In the genomic region with DNA sequence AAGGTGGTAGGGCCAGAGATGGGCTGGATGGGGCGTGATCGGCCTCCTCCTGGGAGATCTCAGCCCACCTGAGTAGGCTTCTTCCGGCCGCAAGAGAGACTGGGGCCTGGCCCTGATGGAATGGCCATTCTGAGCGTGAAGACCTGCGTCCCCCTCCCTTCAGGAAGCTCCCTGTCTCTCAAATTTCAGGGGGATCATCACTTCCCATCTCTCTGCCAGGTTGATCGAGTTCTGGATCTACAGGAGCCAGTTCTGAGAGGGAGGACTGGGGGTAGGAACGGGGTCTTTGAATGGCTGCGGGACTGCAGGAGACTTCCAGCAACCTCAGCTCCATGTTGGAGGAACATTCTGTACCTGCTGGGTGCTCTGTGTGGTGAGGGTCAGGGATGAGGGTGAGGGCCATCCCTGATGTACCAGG, we compare ENCODE assay signal across 1 cellular context.
A peak's percentile ranks its signal among the peaks of the same experiment; 100 is the strongest.
TF ChIP-seq lines count a peak whose summit lies in the region.

No MANE protein-coding gene starts in this region.

TF ChIP-seq in H1, 55 proteins besides CTCF, POLR2A, EP300 and RAD21:
- no peak for TF ChIP-seq RNF2 (IDR thresholded peaks at IDR 0.05; ENCODE audit: borderline replicate concordance, low read depth, low read length, missing control alignments, poor library complexity, severe bottlenecking)
- peak; percentile 65 for TF ChIP-seq PHF8 (conservative IDR thresholded peaks at IDR 0.05; ENCODE audit: low read depth, low read length)
- TF ChIP-seq GABPA (IDR thresholded peaks at IDR 0.05; ENCODE audit: borderline replicate concordance, insufficient read depth, low read length) = no peak
- TF ChIP-seq, protein P1, sequence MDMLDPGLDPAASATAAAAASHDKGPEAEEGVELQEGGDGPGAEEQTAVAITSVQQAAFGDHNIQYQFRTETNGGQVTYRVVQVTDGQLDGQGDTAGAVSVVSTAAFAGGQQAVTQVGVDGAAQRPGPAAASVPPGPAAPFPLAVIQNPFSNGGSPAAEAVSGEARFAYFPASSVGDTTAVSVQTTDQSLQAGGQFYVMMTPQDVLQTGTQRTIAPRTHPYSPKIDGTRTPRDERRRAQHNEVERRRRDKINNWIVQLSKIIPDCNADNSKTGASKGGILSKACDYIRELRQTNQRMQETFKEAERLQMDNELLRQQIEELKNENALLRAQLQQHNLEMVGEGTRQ (IDR thresholded peaks at IDR 0.05; ENCODE audit: low read length) = no peak
- TF ChIP-seq SAP30 (IDR thresholded peaks at IDR 0.05; ENCODE audit: insufficient read depth, insufficient replicate concordance, low read length) = no peak
- no peak for TF ChIP-seq TCF12 (IDR thresholded peaks at IDR 0.05; ENCODE audit: low read depth, low read length)
- no peak for TF ChIP-seq EZH2 (IDR thresholded peaks at IDR 0.05; ENCODE audit: low read depth, low read length, severe bottlenecking)
- TF ChIP-seq BACH1 (IDR thresholded peaks at IDR 0.05; ENCODE audit: low read length) = no peak
- peak; percentile 58; the same call in 1 of the 2 replicates for TF ChIP-seq TBP (IDR thresholded peaks at IDR 0.05; ENCODE audit: low read depth, low read length)
- TF ChIP-seq, protein P2, sequence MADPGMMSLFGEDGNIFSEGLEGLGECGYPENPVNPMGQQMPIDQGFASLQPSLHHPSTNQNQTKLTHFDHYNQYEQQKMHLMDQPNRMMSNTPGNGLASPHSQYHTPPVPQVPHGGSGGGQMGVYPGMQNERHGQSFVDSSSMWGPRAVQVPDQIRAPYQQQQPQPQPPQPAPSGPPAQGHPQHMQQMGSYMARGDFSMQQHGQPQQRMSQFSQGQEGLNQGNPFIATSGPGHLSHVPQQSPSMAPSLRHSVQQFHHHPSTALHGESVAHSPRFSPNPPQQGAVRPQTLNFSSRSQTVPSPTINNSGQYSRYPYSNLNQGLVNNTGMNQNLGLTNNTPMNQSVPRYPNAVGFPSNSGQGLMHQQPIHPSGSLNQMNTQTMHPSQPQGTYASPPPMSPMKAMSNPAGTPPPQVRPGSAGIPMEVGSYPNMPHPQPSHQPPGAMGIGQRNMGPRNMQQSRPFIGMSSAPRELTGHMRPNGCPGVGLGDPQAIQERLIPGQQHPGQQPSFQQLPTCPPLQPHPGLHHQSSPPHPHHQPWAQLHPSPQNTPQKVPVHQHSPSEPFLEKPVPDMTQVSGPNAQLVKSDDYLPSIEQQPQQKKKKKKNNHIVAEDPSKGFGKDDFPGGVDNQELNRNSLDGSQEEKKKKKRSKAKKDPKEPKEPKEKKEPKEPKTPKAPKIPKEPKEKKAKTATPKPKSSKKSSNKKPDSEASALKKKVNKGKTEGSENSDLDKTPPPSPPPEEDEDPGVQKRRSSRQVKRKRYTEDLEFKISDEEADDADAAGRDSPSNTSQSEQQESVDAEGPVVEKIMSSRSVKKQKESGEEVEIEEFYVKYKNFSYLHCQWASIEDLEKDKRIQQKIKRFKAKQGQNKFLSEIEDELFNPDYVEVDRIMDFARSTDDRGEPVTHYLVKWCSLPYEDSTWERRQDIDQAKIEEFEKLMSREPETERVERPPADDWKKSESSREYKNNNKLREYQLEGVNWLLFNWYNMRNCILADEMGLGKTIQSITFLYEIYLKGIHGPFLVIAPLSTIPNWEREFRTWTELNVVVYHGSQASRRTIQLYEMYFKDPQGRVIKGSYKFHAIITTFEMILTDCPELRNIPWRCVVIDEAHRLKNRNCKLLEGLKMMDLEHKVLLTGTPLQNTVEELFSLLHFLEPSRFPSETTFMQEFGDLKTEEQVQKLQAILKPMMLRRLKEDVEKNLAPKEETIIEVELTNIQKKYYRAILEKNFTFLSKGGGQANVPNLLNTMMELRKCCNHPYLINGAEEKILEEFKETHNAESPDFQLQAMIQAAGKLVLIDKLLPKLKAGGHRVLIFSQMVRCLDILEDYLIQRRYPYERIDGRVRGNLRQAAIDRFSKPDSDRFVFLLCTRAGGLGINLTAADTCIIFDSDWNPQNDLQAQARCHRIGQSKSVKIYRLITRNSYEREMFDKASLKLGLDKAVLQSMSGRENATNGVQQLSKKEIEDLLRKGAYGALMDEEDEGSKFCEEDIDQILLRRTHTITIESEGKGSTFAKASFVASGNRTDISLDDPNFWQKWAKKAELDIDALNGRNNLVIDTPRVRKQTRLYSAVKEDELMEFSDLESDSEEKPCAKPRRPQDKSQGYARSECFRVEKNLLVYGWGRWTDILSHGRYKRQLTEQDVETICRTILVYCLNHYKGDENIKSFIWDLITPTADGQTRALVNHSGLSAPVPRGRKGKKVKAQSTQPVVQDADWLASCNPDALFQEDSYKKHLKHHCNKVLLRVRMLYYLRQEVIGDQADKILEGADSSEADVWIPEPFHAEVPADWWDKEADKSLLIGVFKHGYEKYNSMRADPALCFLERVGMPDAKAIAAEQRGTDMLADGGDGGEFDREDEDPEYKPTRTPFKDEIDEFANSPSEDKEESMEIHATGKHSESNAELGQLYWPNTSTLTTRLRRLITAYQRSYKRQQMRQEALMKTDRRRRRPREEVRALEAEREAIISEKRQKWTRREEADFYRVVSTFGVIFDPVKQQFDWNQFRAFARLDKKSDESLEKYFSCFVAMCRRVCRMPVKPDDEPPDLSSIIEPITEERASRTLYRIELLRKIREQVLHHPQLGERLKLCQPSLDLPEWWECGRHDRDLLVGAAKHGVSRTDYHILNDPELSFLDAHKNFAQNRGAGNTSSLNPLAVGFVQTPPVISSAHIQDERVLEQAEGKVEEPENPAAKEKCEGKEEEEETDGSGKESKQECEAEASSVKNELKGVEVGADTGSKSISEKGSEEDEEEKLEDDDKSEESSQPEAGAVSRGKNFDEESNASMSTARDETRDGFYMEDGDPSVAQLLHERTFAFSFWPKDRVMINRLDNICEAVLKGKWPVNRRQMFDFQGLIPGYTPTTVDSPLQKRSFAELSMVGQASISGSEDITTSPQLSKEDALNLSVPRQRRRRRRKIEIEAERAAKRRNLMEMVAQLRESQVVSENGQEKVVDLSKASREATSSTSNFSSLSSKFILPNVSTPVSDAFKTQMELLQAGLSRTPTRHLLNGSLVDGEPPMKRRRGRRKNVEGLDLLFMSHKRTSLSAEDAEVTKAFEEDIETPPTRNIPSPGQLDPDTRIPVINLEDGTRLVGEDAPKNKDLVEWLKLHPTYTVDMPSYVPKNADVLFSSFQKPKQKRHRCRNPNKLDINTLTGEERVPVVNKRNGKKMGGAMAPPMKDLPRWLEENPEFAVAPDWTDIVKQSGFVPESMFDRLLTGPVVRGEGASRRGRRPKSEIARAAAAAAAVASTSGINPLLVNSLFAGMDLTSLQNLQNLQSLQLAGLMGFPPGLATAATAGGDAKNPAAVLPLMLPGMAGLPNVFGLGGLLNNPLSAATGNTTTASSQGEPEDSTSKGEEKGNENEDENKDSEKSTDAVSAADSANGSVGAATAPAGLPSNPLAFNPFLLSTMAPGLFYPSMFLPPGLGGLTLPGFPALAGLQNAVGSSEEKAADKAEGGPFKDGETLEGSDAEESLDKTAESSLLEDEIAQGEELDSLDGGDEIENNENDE (IDR thresholded peaks at IDR 0.05; ENCODE audit: insufficient replicate concordance, low read length) = no peak
- TF ChIP-seq POU5F1 (IDR thresholded peaks at IDR 0.05; ENCODE audit: low read depth, low read length) = no peak
- TF ChIP-seq TEAD4 (IDR thresholded peaks at IDR 0.05; ENCODE audit: low read depth, low read length) = no peak
- no peak for TF ChIP-seq ZNF274 (IDR thresholded peaks at IDR 0.05; ENCODE audit: borderline replicate concordance, extremely low read depth, low read length)
- no peak for TF ChIP-seq BRCA1 (IDR thresholded peaks at IDR 0.05; ENCODE audit: low read depth, low read length)
- TF ChIP-seq SIX5 (IDR thresholded peaks at IDR 0.05; ENCODE audit: low read depth, low read length) = no peak
- no peak for TF ChIP-seq SP2 (IDR thresholded peaks at IDR 0.05; ENCODE audit: low read length)
- no peak for TF ChIP-seq HDAC2 (IDR thresholded peaks at IDR 0.05; ENCODE audit: borderline replicate concordance in 1 of 2, low read depth in 2 of 2, low read length in 2 of 2)
- peak; percentile 16; the same call in 1 of the 2 replicates for TF ChIP-seq YY1 (IDR thresholded peaks at IDR 0.05; ENCODE audit: low read depth, low read length)
- no peak for TF ChIP-seq KDM5A (IDR thresholded peaks at IDR 0.05; ENCODE audit: low read length)
- no peak for TF ChIP-seq CREB1 (IDR thresholded peaks at IDR 0.05)
- TF ChIP-seq CHD1 (IDR thresholded peaks at IDR 0.05; ENCODE audit: low read depth, low read length) = no peak
- no peak for TF ChIP-seq SRF (IDR thresholded peaks at IDR 0.05; ENCODE audit: low read depth, low read length)
- no peak for TF ChIP-seq BCL11A (IDR thresholded peaks at IDR 0.05; ENCODE audit: low read depth in 2 of 2, low read length in 2 of 2)
- no peak for TF ChIP-seq KDM1A (IDR thresholded peaks at IDR 0.05; ENCODE audit: borderline replicate concordance, low read length)
- TF ChIP-seq NANOG (IDR thresholded peaks at IDR 0.05; ENCODE audit: insufficient read depth, low read depth, low read length, poor library complexity, severe bottlenecking) = peak; percentile 44
- TF ChIP-seq TAF1 (IDR thresholded peaks at IDR 0.05; ENCODE audit: low read depth, low read length) = peak; percentile 68
- no peak for TF ChIP-seq SIRT6 (IDR thresholded peaks at IDR 0.05; ENCODE audit: low read length)
- no peak for TF ChIP-seq CBX5 (IDR thresholded peaks at IDR 0.05; ENCODE audit: low read depth, low read length)
- TF ChIP-seq, protein P3, sequence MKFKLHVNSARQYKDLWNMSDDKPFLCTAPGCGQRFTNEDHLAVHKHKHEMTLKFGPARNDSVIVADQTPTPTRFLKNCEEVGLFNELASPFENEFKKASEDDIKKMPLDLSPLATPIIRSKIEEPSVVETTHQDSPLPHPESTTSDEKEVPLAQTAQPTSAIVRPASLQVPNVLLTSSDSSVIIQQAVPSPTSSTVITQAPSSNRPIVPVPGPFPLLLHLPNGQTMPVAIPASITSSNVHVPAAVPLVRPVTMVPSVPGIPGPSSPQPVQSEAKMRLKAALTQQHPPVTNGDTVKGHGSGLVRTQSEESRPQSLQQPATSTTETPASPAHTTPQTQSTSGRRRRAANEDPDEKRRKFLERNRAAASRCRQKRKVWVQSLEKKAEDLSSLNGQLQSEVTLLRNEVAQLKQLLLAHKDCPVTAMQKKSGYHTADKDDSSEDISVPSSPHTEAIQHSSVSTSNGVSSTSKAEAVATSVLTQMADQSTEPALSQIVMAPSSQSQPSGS (IDR thresholded peaks at IDR 0.05; ENCODE audit: low read length) = no peak
- TF ChIP-seq POLR2AphosphoS5 (IDR thresholded peaks at IDR 0.05; ENCODE audit: low read depth, low read length) = peak; percentile 87
- TF ChIP-seq CTBP2 (IDR thresholded peaks at IDR 0.05; ENCODE audit: borderline replicate concordance, insufficient read depth, insufficient read length, low read length) = no peak
- no peak for TF ChIP-seq EGR1 (IDR thresholded peaks at IDR 0.05; ENCODE audit: borderline replicate concordance, low read depth, low read length)
- TF ChIP-seq FOSL1 (IDR thresholded peaks at IDR 0.05; ENCODE audit: insufficient read depth, low read depth, low read length) = no peak
- peak; percentile 23; the same call in 1 of the 2 replicates for TF ChIP-seq RBBP5 (IDR thresholded peaks at IDR 0.05; ENCODE audit: borderline replicate concordance, low read depth, low read length)
- TF ChIP-seq, protein P4, sequence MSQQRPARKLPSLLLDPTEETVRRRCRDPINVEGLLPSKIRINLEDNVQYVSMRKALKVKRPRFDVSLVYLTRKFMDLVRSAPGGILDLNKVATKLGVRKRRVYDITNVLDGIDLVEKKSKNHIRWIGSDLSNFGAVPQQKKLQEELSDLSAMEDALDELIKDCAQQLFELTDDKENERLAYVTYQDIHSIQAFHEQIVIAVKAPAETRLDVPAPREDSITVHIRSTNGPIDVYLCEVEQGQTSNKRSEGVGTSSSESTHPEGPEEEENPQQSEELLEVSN (IDR thresholded peaks at IDR 0.05) = no peak
- TF ChIP-seq MAFK (IDR thresholded peaks at IDR 0.05; ENCODE audit: low read depth, low read length) = no peak
- no peak for TF ChIP-seq SUZ12 (IDR thresholded peaks at IDR 0.05; ENCODE audit: low read length)
